Comparison of ENCODE assay signal across 16 cellular contexts in the genomic region with DNA sequence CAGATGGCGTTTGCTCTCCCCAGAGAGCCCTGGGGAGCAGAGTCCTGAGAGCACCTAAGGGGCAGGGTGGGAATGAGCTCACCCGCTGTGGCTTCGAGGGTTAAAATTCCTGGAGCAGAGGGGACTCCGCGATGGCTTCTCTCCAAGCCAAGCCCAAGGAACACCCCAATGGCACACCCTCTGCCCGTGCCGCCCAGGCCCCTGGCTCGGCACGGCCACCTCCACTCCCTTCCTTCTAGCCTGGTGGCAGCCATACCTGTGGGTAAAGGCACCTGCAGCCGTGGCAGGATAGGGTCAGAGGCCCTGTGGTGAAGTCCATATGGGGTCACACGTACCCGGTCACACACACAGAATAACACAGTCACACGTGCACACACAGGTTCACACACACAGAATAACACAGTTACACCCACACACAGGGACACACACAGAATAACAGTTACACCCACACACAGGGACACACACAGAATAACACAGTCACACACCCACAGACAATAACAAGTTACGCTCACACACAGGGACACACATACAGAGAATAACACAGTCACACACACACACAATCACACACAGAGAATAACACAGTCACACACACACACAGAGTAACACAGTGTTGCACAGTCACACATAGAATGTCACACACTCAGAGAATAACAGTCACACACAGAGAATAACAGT. TPM values are rescaled to one million over a fixed set of nuclear protein-coding genes. Genes with fewer than 3 reads are reported as not detected.
"Had no signal": no experiment of that assay in that cellular context is flagged by ENCODE, and none has a peak within 500 bp of the region (broad histone marks: within the 10 kb centered on the region; RNA-seq: fewer than 3 reads in every experiment).

No MANE protein-coding gene starts in this region.

- H3K4me1 ChIP-seq: prostate gland, right lobe of liver had no signal

- H3K27ac ChIP-seq: body of pancreas, prostate gland, right lobe of liver, thyroid gland had no signal

- H3K36me3 ChIP-seq: prostate gland, right lobe of liver, thyroid gland had no signal

- H3K27me3 ChIP-seq: body of pancreas, right lobe of liver, thyroid gland had no signal

- H3K27ac Mint-ChIP-seq: activated T-helper 2 cell treated with anti-CD3 and anti-CD28 coated beads, Interferon-gamma antibody, Interleukin-2, Interleukin-4, amounts not matched to agents 10 μg/mL and 5 μg/mL and 100 μg/mL, durations not matched to agents 14 hours and 24 hours and 36 hours; nephron had no signal

- FAIRE-seq: endothelial cell of umbilical vein had no signal

- DNase-seq: activated CD4-positive, alpha-beta T cell treated with anti-CD3 and anti-CD28 coated beads for 4 hours; activated naive CD4-positive, alpha-beta T cell treated with anti-CD3 and anti-CD28 coated beads, Interleukin-2, amount 50 U/mL, for 16 hours; body of pancreas; central memory CD4-positive, alpha-beta T cell; effector CD4-positive, alpha-beta T cell; foreskin fibroblast; occipital lobe; stimulated activated CD4-positive, alpha-beta T cell treated with anti-CD3 and anti-CD28 coated beads, Interleukin-1b, Interleukin-23, amount 100 ng/mL, for 48 hours; T-helper 2 cell; thyroid gland had no signal

- H3K9me3 ChIP-seq: body of pancreas, prostate gland, right lobe of liver, thyroid gland had no signal

- ATAC-seq: body of pancreas, right lobe of liver had no signal

- H3K4me3 ChIP-seq: body of pancreas, coronary artery, prostate gland, right lobe of liver, thyroid gland had no signal

- H3K4me3 Mint-ChIP-seq: nephron had no signal

RNA-seq across cellular contexts. Expression of a gene that starts 50.5 kb away (rescaled TPM):
- total RNA-seq: endothelial cell of umbilical vein had no signal
